1 cellular context compared by ENCODE assay signal in the genomic region with DNA sequence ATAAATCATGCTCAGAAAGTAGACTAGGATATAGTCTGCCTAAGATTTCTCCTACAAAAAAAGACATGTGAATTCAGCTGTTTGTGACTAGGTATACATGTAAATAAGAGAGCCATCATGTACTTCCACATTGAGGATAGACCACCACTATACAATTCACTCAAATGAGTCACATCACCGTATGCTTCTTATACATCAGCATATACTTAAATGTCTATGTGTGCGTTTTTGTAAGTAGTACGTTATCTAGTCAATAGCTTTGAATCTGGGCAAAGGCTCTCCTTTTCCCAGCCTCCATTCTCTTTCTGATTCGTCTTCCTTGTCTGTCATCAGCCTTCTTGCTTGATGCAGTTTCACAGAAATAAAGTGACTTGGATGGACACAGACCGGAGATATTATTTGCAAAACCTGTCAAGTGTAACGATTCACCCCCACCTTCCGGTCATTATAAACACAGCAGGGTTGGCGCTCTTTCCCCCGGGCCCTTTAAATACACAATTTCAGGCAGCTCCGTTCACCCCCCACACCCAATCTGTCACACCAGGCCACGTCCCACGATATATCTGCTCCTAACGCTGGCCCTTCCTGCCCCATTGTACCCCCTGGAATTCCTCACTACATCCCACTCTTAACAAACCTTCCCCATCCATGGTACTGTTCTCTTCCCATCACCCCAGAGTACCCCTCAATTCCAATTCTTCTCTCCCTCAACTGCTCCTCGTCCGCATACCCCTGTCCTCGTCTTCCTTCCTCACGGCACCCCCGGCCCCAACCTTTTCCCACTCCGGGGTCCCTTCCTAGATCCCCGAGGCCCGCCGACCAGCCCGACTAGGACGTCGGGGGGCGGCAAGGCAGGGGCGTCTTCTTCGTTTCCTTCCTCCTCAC.
TF ChIP-seq lines count a peak whose summit lies in the region.

No MANE protein-coding gene starts in this region.

TF ChIP-seq in endothelial cell of umbilical vein, 7 proteins besides CTCF, POLR2A, EP300 and RAD21:
- no peak for TF ChIP-seq MYC (IDR thresholded peaks at IDR 0.05; ENCODE audit: low read depth, low read length)
- TF ChIP-seq, protein P1, sequence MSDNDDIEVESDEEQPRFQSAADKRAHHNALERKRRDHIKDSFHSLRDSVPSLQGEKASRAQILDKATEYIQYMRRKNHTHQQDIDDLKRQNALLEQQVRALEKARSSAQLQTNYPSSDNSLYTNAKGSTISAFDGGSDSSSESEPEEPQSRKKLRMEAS (IDR thresholded peaks at IDR 0.05; ENCODE audit: insufficient read depth, insufficient read length): no peak
- no peak for TF ChIP-seq FOS (IDR thresholded peaks at IDR 0.05; ENCODE audit: borderline replicate concordance, insufficient read depth, low read length)
- TF ChIP-seq GATA2 (IDR thresholded peaks at IDR 0.05; ENCODE audit: insufficient read depth, insufficient read length, low read depth, low read length): no peak
- TF ChIP-seq POLR2AphosphoS5 (IDR thresholded peaks at IDR 0.05; ENCODE audit: insufficient read depth, low read depth, low read length): no peak
- TF ChIP-seq EZH2 (IDR thresholded peaks at IDR 0.05; ENCODE audit: borderline replicate concordance, low read depth, low read length, severe bottlenecking): no peak
- TF ChIP-seq JUN (IDR thresholded peaks at IDR 0.05; ENCODE audit: borderline replicate concordance, insufficient read depth, insufficient read length, low read depth): no peak
